9 cellular contexts compared by ENCODE assay signal in the genomic region with DNA sequence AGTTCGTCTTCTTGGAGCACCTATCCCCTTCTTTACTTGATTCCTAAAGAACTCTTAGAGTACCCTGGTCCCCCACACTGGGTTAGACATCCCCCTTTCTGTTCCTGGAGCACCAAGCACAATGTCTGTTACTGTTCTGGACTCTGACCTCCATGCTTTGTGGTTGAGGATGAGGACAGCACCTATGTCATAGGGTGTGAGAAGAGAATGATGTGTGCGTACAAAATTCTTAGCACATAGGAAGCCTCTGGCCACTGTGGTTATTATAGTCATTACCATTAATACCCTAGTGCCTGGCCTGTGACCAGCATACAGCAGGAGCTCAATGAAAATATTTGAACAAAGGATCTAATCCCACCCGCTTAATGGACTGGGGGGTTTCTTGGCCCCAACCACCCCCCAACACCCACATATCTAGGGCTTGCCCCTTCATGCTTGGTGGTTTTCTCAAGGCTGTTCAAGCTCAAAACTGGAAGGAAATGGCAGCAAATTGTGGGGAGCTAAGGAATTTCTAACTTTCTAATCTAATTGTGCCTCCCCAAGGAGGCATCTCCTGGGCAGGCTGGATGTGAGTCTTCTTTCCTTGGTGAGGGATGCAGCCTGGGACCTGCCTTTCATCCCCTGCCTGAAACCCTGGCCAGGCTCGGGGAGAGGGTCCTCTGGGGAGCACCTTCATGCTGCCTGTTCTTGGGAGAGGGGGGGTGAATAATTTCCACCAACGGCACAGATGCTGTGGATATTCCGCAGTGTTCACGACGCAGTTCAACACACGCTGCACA. TPM values are rescaled to one million over a fixed set of nuclear protein-coding genes. Genes with fewer than 3 reads are reported as not detected.
A peak's percentile ranks its signal among the peaks of the same experiment; 100 is the strongest.
DNase-seq lines count a peak whose midpoint lies in the region; ATAC-seq and TF ChIP-seq lines count a peak whose summit lies in the region.
"Had no signal": no experiment of that assay in that cellular context is flagged by ENCODE, and none has a peak within 500 bp of the region (broad histone marks: within the 10 kb centered on the region; RNA-seq: fewer than 3 reads in every experiment).

No MANE protein-coding gene starts in this region.

- H3K9me3 Mint-ChIP-seq in endodermal cell = no peaks in the 10 kb centered on the region

- no peak overlapping the region for H3K14ac ChIP-seq in trophoblast cell (ENCODE audit: low read length)

- H3K9me3 ChIP-seq in endodermal cell (ENCODE audit: control insufficient read depth, low read length) (no peaks in the 10 kb centered on the region), trophoblast cell (ENCODE audit: insufficient read depth, low read depth, low read length) (no peaks in the 10 kb centered on the region)

- ATAC-seq in HG03108 (IDR thresholded peaks at IDR 0.05; ENCODE audit: unreplicated experiment) = no peak
- ATAC-seq: Right ventricle myocardium inferior had no signal

- WGBS in endodermal cell (ENCODE audit: insufficient coverage in 1 of 2, insufficient read length in 1 of 2), 2 experiments = 84 to 94% methylated on average over 5 to 9 of the region's 9 CpGs
- no CpG with 5 or more reads among the region's 9 CpGs for WGBS in trophoblast cell (ENCODE audit: extremely low coverage, insufficient coverage, insufficient read length)

- peaks cover 10% of the 10 kb centered on the region for H3K4me1 ChIP-seq in endodermal cell (ENCODE audit: control insufficient read depth, insufficient read depth, low read length)
- peaks cover 19 to 29% of the 10 kb centered on the region in 2 experiments for H3K4me1 ChIP-seq in trophoblast cell (ENCODE audit: control insufficient read depth in 1 of 2, insufficient read depth in 2 of 2, low read length in 2 of 2)

- no peak overlapping the region for H3K4me2 ChIP-seq in trophoblast cell (ENCODE audit: low read length)

- no peak overlapping the region for H4K8ac ChIP-seq in trophoblast cell (ENCODE audit: low read depth, low read length)

- H2BK120ac ChIP-seq in trophoblast cell (ENCODE audit: insufficient read depth, low read length, poor library complexity) = no peak overlapping the region

- peaks cover 27% of the 10 kb centered on the region for H3K4me1 Mint-ChIP-seq in endodermal cell

- no peak overlapping the region for H3K23ac ChIP-seq in trophoblast cell (ENCODE audit: low read length)

- H3K18ac ChIP-seq in trophoblast cell (ENCODE audit: low read length) = no peak overlapping the region

- H3K9ac ChIP-seq in endodermal cell (ENCODE audit: extremely low read depth, low read length, poor library complexity, severe bottlenecking) (no peak overlapping the region), trophoblast cell (ENCODE audit: low read length) (no peak overlapping the region)

- peaks cover 20% of the 10 kb centered on the region for H3K79me1 ChIP-seq in trophoblast cell (ENCODE audit: low read length)

- H3K36me3 ChIP-seq in endodermal cell (ENCODE audit: control insufficient read depth, insufficient read depth, low read length) = no peaks in the 10 kb centered on the region
- H3K36me3 ChIP-seq in trophoblast cell (ENCODE audit: control insufficient read depth in 1 of 2, insufficient read depth in 2 of 2, low read length in 2 of 2) = peaks cover 3 to 4% of the 10 kb centered on the region in 2 experiments

- H4K91ac ChIP-seq in trophoblast cell (ENCODE audit: low read depth, low read length) = peak overlapping the region; percentile 88

- H3K79me2 ChIP-seq in trophoblast cell (ENCODE audit: control insufficient read depth, insufficient read depth, low read length, poor library complexity) = peaks cover 32% of the 10 kb centered on the region

- TF ChIP-seq CTCF in endodermal cell (conservative IDR thresholded peaks at IDR 0.05) = no peak

- H2AFZ ChIP-seq in trophoblast cell (ENCODE audit: insufficient read depth, low read length, poor library complexity) = no peak overlapping the region

- in situ Hi-C loops in G401 (cut with HindIII; ENCODE audit: low sequenced_read_pairs) = no loop called here
- in situ Hi-C loops in SK-MEL-5 (cut with HindIII; ENCODE audit: low pct_unique_long_range_greater_than_20kb, low sequenced_read_pairs) = no loop called here

- no peak overlapping the region for H3K4ac ChIP-seq in trophoblast cell (ENCODE audit: low read depth, low read length)

- H3K4me3 ChIP-seq in endodermal cell (ENCODE audit: low read length) = no peak overlapping the region
- H3K4me3 ChIP-seq in trophoblast cell (ENCODE audit: low read depth, low read length) = no peak overlapping the region

- H2BK12ac ChIP-seq in trophoblast cell (ENCODE audit: low read length) = peak overlapping the region; percentile 98

- H2BK5ac ChIP-seq in trophoblast cell (ENCODE audit: low read depth, low read length, poor library complexity) = no peak overlapping the region

- H3K36me3 Mint-ChIP-seq in endodermal cell (ENCODE audit: low read depth) = no peaks in the 10 kb centered on the region

- H3K27me3 Mint-ChIP-seq in endodermal cell (ENCODE audit: insufficient read depth) = peaks cover 36% of the 10 kb centered on the region

- peak overlapping the region; percentile 66 for H3K4me3 Mint-ChIP-seq in endodermal cell

- peak; percentile 18 for DNase-seq in G401 (ENCODE audit: low spot score)
- peak; percentile 22 for DNase-seq in SK-MEL-5 (ENCODE audit: low read depth, low spot score)
- peak; percentile 55 for DNase-seq in endodermal cell
- no peak for DNase-seq in trophoblast cell
- DNase-seq in foreskin melanocyte = no peak
- DNase-seq in hepatic stellate cell (ENCODE audit: low spot score) = no peak
- no peak for DNase-seq in stimulated activated naive CD4-positive, alpha-beta T cell (lab: John Stamatoyannopoulos, UW)

- no peak overlapping the region for H2AK5ac ChIP-seq in trophoblast cell (ENCODE audit: low read length)

- H3K27ac ChIP-seq in endodermal cell (ENCODE audit: low read depth, low read length) (no peak overlapping the region), trophoblast cell (ENCODE audit: low read depth, low read length) (no peak overlapping the region)

- H3K27me3 ChIP-seq in endodermal cell (ENCODE audit: control insufficient read depth, insufficient read depth, low read length, poor library complexity, severe bottlenecking) (peaks cover 19% of the 10 kb centered on the region), trophoblast cell (ENCODE audit: insufficient read depth, low read length) (no peaks in the 10 kb centered on the region)

- no peak overlapping the region for H4K12ac ChIP-seq in trophoblast cell (ENCODE audit: low read depth, low read length)

- H3K27ac Mint-ChIP-seq in endodermal cell = peak overlapping the region; percentile 87

RNA-seq across cellular contexts. Expression of a gene that starts 1.5 kb away (rescaled TPM):
- total RNA-seq in G401 (2014; rRNA removed; shearing (Covaris generic)) = 4.6 and 8.6 TPM in 2 replicates
- total RNA-seq in SK-MEL-5 (2014; rRNA removed; shearing (Covaris generic)) = 2.0 and 3.6 TPM in 2 replicates
- 16.7 and 26.8 TPM in 2 replicates for polyA plus RNA-seq in SK-MEL-5 (2015; cell fraction: cytosol; rRNA removed)
- 12.4 and 13.2 TPM in 2 replicates for polyA plus RNA-seq in SK-MEL-5 (2015; cell fraction: nucleus; rRNA removed)
- 10 to 100 TPM; 64.0 to 64.7 TPM for total RNA-seq in endodermal cell
- 52.7 TPM for polyA plus RNA-seq in endodermal cell (2013, experiment 1 of 2)
- polyA plus RNA-seq in endodermal cell (2013, experiment 2 of 2) = 47.8 TPM
- 78.7 and 79.2 TPM in 2 replicates for polyA plus RNA-seq in trophoblast cell (2013)

Comparison
In these comparisons a context has a peak if more than half of its experiments do, and no peak if none do; other contexts are left out.
1. DNase-seq: peak in G401 (single experiment), SK-MEL-5 (single experiment) and endodermal cell (single experiment); none in trophoblast cell (0 of 2), foreskin melanocyte (single experiment), hepatic stellate cell (single experiment) and stimulated activated naive CD4-positive, alpha-beta T cell (0 of 6).